Comparison of ENCODE assay signal across 8 cellular contexts in genomic region chr22:21951931-21952465, GRCh38. TPM values are rescaled to one million over a fixed set of nuclear protein-coding genes. Genes with fewer than 3 reads are reported as not detected.
A peak's percentile ranks its signal among the peaks of the same experiment; 100 is the strongest.
DNase-seq lines count a peak whose midpoint lies in the region; ATAC-seq lines count a peak whose summit lies in the region.

No MANE protein-coding gene starts in this region.

- CTCF ChIA-PET in naive thymus-derived CD4-positive, alpha-beta T cell (lab: Charles Lee): interaction anchor here (0.7 to 5.5 kb wide), 5 partner anchors 11 to 241 kb away, joined by 3 to 63 read pairs (median 4); no protein-coding TSS in a partner anchor

- H3K9me3 ChIP-seq in CD4-positive, CD25-positive, alpha-beta regulatory T cell (ENCODE audit: control insufficient read depth in 2 of 2, low read length in 2 of 2): no peaks in the 10 kb centered on the region
- H3K9me3 ChIP-seq in naive thymus-derived CD4-positive, alpha-beta T cell (ENCODE audit: control insufficient read depth in 2 of 3, low read length in 3 of 3): no peaks in the 10 kb centered on the region

- peaks cover 0 to 35% (median 15%) of the 10 kb centered on the region in 4 donors for H3K4me1 Mint-ChIP-seq in CD4-positive, CD25-positive, alpha-beta regulatory T cell
- peaks cover 16% of the 10 kb centered on the region for H3K4me1 Mint-ChIP-seq in activated CD4-positive, alpha-beta T cell treated with anti-CD3 and anti-CD28 coated beads, Interleukin-2, amount 10 ng/mL, durations not matched to agents 24 days and 14 days
- peaks cover 17 to 32% (median 25%) of the 10 kb centered on the region in 7 donors for H3K4me1 Mint-ChIP-seq in naive thymus-derived CD4-positive, alpha-beta T cell

- ATAC-seq in CD4-positive, CD25-positive, alpha-beta regulatory T cell (ENCODE audit: low read depth in 2 of 2): no peak
- peak; percentile 23 for ATAC-seq in HG03342 (IDR thresholded peaks at IDR 0.05; ENCODE audit: unreplicated experiment)
- ATAC-seq in esophagus mucosa: peak; percentile 76
- no peak for ATAC-seq in naive thymus-derived CD4-positive, alpha-beta T cell
- ATAC-seq in HG03442 (IDR thresholded peaks at IDR 0.05; ENCODE audit: unreplicated experiment): no peak
- ATAC-seq in HG02973 (IDR thresholded peaks at IDR 0.05; ENCODE audit: unreplicated experiment): no peak

- no peak overlapping the region for H3K27ac ChIP-seq in CD4-positive, CD25-positive, alpha-beta regulatory T cell (ENCODE audit: insufficient read depth, low read length, poor library complexity, severe bottlenecking)
- peak overlapping the region; percentile 78 for H3K27ac ChIP-seq in naive thymus-derived CD4-positive, alpha-beta T cell (ENCODE audit: low read depth, low read length)

- intact Hi-C loops in activated CD4-positive, alpha-beta T cell treated with anti-CD3 and anti-CD28 coated beads, Interleukin-2, amount 10 ng/mL, durations not matched to agents 24 days and 14 days (cut with micrococcal nuclease): loop anchor here (1.0 kb wide), 3 partner anchors 10 to 239 kb away; no protein-coding TSS in a partner anchor
- intact Hi-C loops in naive thymus-derived CD4-positive, alpha-beta T cell (cut with micrococcal nuclease): loop anchor here (2.0 to 5.0 kb wide), 4 partner anchors 13 to 239 kb away; partner anchors contain the start of genes MAPK1 (in 1 of the 2) and YPEL1 (in 1 of the 2)

- H3K27ac Mint-ChIP-seq in CD4-positive, CD25-positive, alpha-beta regulatory T cell: peak overlapping the region; percentile 48 to 78 (median 56)
- peak overlapping the region; percentile 73 for H3K27ac Mint-ChIP-seq in activated CD4-positive, alpha-beta T cell treated with anti-CD3 and anti-CD28 coated beads, Interleukin-2, amount 10 ng/mL, durations not matched to agents 24 days and 14 days
- H3K27ac Mint-ChIP-seq in naive thymus-derived CD4-positive, alpha-beta T cell: peak overlapping the region in 6 of 9 donors; percentile 28 to 80 (median 69)

- no peaks in the 10 kb centered on the region for H3K36me3 ChIP-seq in CD4-positive, CD25-positive, alpha-beta regulatory T cell (ENCODE audit: control insufficient read depth, insufficient read depth, low read length)
- no peaks in the 10 kb centered on the region for H3K36me3 ChIP-seq in naive thymus-derived CD4-positive, alpha-beta T cell (ENCODE audit: control insufficient read depth in 2 of 3, insufficient read depth in 3 of 3, low read length in 3 of 3)

- peak overlapping the region; percentile 84 to 90 (median 88) for H3K4me3 Mint-ChIP-seq in CD4-positive, CD25-positive, alpha-beta regulatory T cell
- peak overlapping the region; percentile 92 for H3K4me3 Mint-ChIP-seq in activated CD4-positive, alpha-beta T cell treated with anti-CD3 and anti-CD28 coated beads, Interleukin-2, amount 10 ng/mL, durations not matched to agents 24 days and 14 days
- H3K4me3 Mint-ChIP-seq in naive thymus-derived CD4-positive, alpha-beta T cell: peak overlapping the region; percentile 80 to 90 (median 88)

- peak in 1 of 3 donors; percentile 34 for DNase-seq in CD4-positive, CD25-positive, alpha-beta regulatory T cell
- DNase-seq in activated CD4-positive, alpha-beta T cell treated with anti-CD3 and anti-CD28 coated beads, Interleukin-2, amount 10 ng/mL, durations not matched to agents 24 days and 14 days: peak; percentile 77
- peak in 6 of 9 donors; percentile 8 to 42 (median 25) for DNase-seq in naive thymus-derived CD4-positive, alpha-beta T cell
- no peak for DNase-seq in NCI-H187 treated with DMSO at 0.1 percent for 48 hours (lab: John Stamatoyannopoulos, UW)

- peaks cover 14% of the 10 kb centered on the region for H3K4me1 ChIP-seq in CD4-positive, CD25-positive, alpha-beta regulatory T cell (ENCODE audit: control insufficient read depth, insufficient read depth, low read length, poor library complexity, severe bottlenecking)
- peaks cover 7% of the 10 kb centered on the region in 2 donors for H3K4me1 ChIP-seq in naive thymus-derived CD4-positive, alpha-beta T cell (ENCODE audit: control insufficient read depth in 2 of 2, insufficient read depth in 2 of 2, low read length in 2 of 2)

- H3K9me3 Mint-ChIP-seq in CD4-positive, CD25-positive, alpha-beta regulatory T cell: no peaks in the 10 kb centered on the region
- H3K9me3 Mint-ChIP-seq in activated CD4-positive, alpha-beta T cell treated with anti-CD3 and anti-CD28 coated beads, Interleukin-2, amount 10 ng/mL, durations not matched to agents 24 days and 14 days: no peaks in the 10 kb centered on the region
- no peaks in the 10 kb centered on the region for H3K9me3 Mint-ChIP-seq in naive thymus-derived CD4-positive, alpha-beta T cell

- H3K27me3 Mint-ChIP-seq in CD4-positive, CD25-positive, alpha-beta regulatory T cell: no peaks in the 10 kb centered on the region
- no peaks in the 10 kb centered on the region for H3K27me3 Mint-ChIP-seq in activated CD4-positive, alpha-beta T cell treated with anti-CD3 and anti-CD28 coated beads, Interleukin-2, amount 10 ng/mL, durations not matched to agents 24 days and 14 days
- no peaks in the 10 kb centered on the region for H3K27me3 Mint-ChIP-seq in naive thymus-derived CD4-positive, alpha-beta T cell

- POLR2A ChIA-PET in naive thymus-derived CD4-positive, alpha-beta T cell (lab: Charles Lee): interaction anchor here (0.7 to 1.0 kb wide), 2 partner anchors 12 to 14 kb away, joined by 3 to 4 read pairs; no protein-coding TSS in a partner anchor

- H3K36me3 Mint-ChIP-seq in CD4-positive, CD25-positive, alpha-beta regulatory T cell: no peaks in the 10 kb centered on the region
- H3K36me3 Mint-ChIP-seq in activated CD4-positive, alpha-beta T cell treated with anti-CD3 and anti-CD28 coated beads, Interleukin-2, amount 10 ng/mL, durations not matched to agents 24 days and 14 days (ENCODE audit: low read depth): peaks cover 2% of the 10 kb centered on the region
- H3K36me3 Mint-ChIP-seq in naive thymus-derived CD4-positive, alpha-beta T cell: peaks cover 0 to 5% (median 0%) of the 10 kb centered on the region in 5 donors

- H3K4me3 ChIP-seq in CD4-positive, CD25-positive, alpha-beta regulatory T cell (ENCODE audit: low read depth, low read length): no peak overlapping the region
- peak overlapping the region; percentile 79 for H3K4me3 ChIP-seq in naive thymus-derived CD4-positive, alpha-beta T cell (ENCODE audit: low read length)

- no peaks in the 10 kb centered on the region for H3K27me3 ChIP-seq in CD4-positive, CD25-positive, alpha-beta regulatory T cell (ENCODE audit: control insufficient read depth, insufficient read depth, low read length)
- H3K27me3 ChIP-seq in naive thymus-derived CD4-positive, alpha-beta T cell (ENCODE audit: control insufficient read depth in 2 of 2, insufficient read depth in 2 of 2, low read length in 2 of 2): no peaks in the 10 kb centered on the region

RNA-seq across cellular contexts. Expression of gene PPM1F, which starts 0.7 kb away (rescaled TPM):
- total RNA-seq in CD4-positive, CD25-positive, alpha-beta regulatory T cell: 19.6 TPM
- 1 to 10 TPM; 5.6 to 8.7 (median 6.6) TPM for polyA plus RNA-seq in CD4-positive, CD25-positive, alpha-beta regulatory T cell
- 31.0 and 40.1 TPM in 2 replicates for total RNA-seq in activated CD4-positive, alpha-beta T cell treated with anti-CD3 and anti-CD28 coated beads, Interleukin-2, amount 10 ng/mL, durations not matched to agents 24 days and 14 days
- total RNA-seq in esophagus mucosa: 21.3 TPM
- 10 to 100 TPM; 21.3 to 58.0 (median 27.8) TPM for total RNA-seq in naive thymus-derived CD4-positive, alpha-beta T cell
- polyA plus RNA-seq in naive thymus-derived CD4-positive, alpha-beta T cell: 10 to 100 TPM in 1 of 2 donors, 1 to 10 TPM in 1; 8.8 to 11.5 TPM

RNA-seq across cellular contexts. Expression of gene TOP3B, which starts 30.6 kb away (rescaled TPM):
- total RNA-seq in CD4-positive, CD25-positive, alpha-beta regulatory T cell: 56.7 TPM
- 10 to 100 TPM; 13.1 to 17.4 (median 14.3) TPM for polyA plus RNA-seq in CD4-positive, CD25-positive, alpha-beta regulatory T cell
- 48.0 and 48.6 TPM in 2 replicates for total RNA-seq in activated CD4-positive, alpha-beta T cell treated with anti-CD3 and anti-CD28 coated beads, Interleukin-2, amount 10 ng/mL, durations not matched to agents 24 days and 14 days
- 12.8 TPM for total RNA-seq in esophagus mucosa
- total RNA-seq in naive thymus-derived CD4-positive, alpha-beta T cell: 10 to 100 TPM; 43.4 to 80.5 (median 59.1) TPM
- 10 to 100 TPM in 1 of 2 donors, 1 to 10 TPM in 1; 8.4 to 16.2 TPM for polyA plus RNA-seq in naive thymus-derived CD4-positive, alpha-beta T cell

Comparison
In these comparisons a context has a peak if more than half of its experiments do, and no peak if none do; other contexts are left out.
1. ATAC-seq: peak in HG03342 (single experiment) and esophagus mucosa (single experiment); none in CD4-positive, CD25-positive, alpha-beta regulatory T cell (0 of 2), naive thymus-derived CD4-positive, alpha-beta T cell (single experiment), HG03442 (single experiment) and HG02973 (single experiment).
2. Peak in every context shown above with its lines, with median percentiles within 50 percentile points of each other: H3K27ac Mint-ChIP-seq and H3K4me3 Mint-ChIP-seq.